In the genomic region with DNA sequence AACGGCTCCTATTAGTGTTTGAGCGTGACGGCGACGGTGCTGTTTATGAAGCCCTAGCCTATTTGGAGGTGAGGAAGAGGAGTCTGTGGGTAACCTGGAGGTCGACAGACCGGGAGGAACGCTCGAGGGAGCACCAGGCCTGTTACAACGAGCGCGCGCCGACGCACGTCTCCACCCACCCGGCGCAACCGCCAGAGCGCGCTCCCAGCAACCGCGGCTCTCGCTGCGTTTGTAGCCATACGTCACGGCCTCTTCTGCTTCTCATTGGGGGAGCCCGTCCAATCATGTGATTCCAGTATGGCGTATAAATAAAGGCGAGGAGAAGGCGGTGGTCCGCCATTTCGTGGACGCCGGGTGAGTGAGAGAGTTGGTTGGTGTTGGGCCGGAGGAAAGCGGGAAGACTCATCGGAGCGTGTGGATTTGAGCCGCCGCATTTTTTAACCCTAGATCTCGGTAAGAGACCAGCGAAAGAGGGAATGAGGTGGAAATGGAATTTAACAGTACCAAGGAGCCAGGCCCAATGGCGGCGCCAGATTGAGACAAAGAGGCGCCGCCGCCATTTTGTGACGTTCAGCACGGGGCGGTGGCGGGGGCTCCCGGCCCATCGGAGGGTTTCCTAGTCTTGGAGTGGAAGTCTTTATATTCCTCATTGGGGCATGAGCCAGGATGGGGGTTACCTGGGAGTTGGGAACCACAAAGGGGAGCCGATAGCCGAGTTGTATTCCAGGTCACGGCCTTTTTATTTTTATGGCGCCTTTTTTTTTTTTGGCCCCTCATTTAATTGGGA, we compare ENCODE assay signal across 8 cellular contexts. TPM values are rescaled to one million over a fixed set of nuclear protein-coding genes. Genes with fewer than 3 reads are reported as not detected.
A peak's percentile ranks its signal among the peaks of the same experiment; 100 is the strongest.
DNase-seq lines count a peak whose midpoint lies in the region; ATAC-seq, FAIRE-seq and TF ChIP-seq lines count a peak whose summit lies in the region.

A gene (plus strand): TSS at position 334 of the 787 bp plus-strand sequence. CDS start 2,401 bp downstream, outside the sequence.

- ATAC-seq in HG02852 (IDR thresholded peaks at IDR 0.05; ENCODE audit: unreplicated experiment), result peak; percentile 81
- peak; percentile 89 to 95 (median 94) for ATAC-seq in T-cell (replicated peaks in 1 of 4)

- peak; percentile 80 for DNase-seq in GM12892 (ENCODE audit: insufficient read length)
- DNase-seq in NCI-H1436 treated with DMSO at 0.1 percent for 48 hours (lab: John Stamatoyannopoulos, UW), result peak; percentile 94
- DNase-seq in T-cell, result peak; percentile 81 to 97 (median 95)
- DNase-seq in cardiac septum (ENCODE audit: low spot score), result peak; percentile 98
- DNase-seq in pons (ENCODE audit: low spot score), result peak; percentile 98
- DNase-seq in type B pancreatic cell (ENCODE audit: extremely low spot score, unreplicated experiment), result peak; percentile 98

- H3K36me3 Mint-ChIP-seq in T-cell (peaks cover 39% of the 10 kb centered on the region), type B pancreatic cell (peaks cover 44% of the 10 kb centered on the region)

- peak; percentile 63 for TF ChIP-seq CTCF in type B pancreatic cell (conservative IDR thresholded peaks at IDR 0.05)

- H3K27me3 Mint-ChIP-seq in T-cell, result no peaks in the 10 kb centered on the region
- H3K27me3 Mint-ChIP-seq in type B pancreatic cell, result peaks cover 11% of the 10 kb centered on the region

- WGBS in adipose tissue, 3 donors, result 0% methylated on average over 58 of the region's 58 CpGs

- H3K4me3 Mint-ChIP-seq in T-cell (peak within 1 kb of the TSS; percentile 90 to 96 (median 96)), type B pancreatic cell (peak within 1 kb of the TSS; percentile 99)

- H3K27ac ChIP-seq in adipose tissue (ENCODE audit: low read depth, low read length), result peak within 1 kb of the TSS; percentile 92

- no peaks in the 10 kb centered on the region for H3K9me3 Mint-ChIP-seq in T-cell
- H3K9me3 Mint-ChIP-seq in type B pancreatic cell, result no peaks in the 10 kb centered on the region

- H3K4me1 Mint-ChIP-seq in T-cell (peaks cover 35 to 51% (median 47%) of the 10 kb centered on the region in 3 donors), type B pancreatic cell (ENCODE audit: unreplicated experiment) (peaks cover 32% of the 10 kb centered on the region)

- TF ChIP-seq POLR2A in GM12892 (IDR thresholded peaks at IDR 0.05; ENCODE audit: low read depth, low read length), result peak; percentile 100

- intact Hi-C loops in cardiac septum (cut with DNase I), result loop anchor here (1.0 to 5.0 kb wide), 3 partner anchors 47 to 172 kb away; a partner anchor contains a TSS

- peak within 1 kb of the TSS; percentile 98 for H3K27ac Mint-ChIP-seq in T-cell
- peak within 1 kb of the TSS; percentile 100 for H3K27ac Mint-ChIP-seq in type B pancreatic cell

- FAIRE-seq in GM12892 (lab: Jason Lieb, UNC), result peak; percentile 93

- CTCF ChIA-PET in T-cell (lab: Charles Lee), result interaction anchor here in 1 of 2 donors (1.0 kb wide), 2 partner anchors 21 to 171 kb away, joined by 4 to 6 read pairs; no protein-coding TSS in a partner anchor

- POLR2A ChIA-PET in T-cell (lab: Charles Lee), result interaction anchor here (0.5 to 2.4 kb wide), 18 partner anchors 12 to 1335 kb away, joined by 3 to 10 read pairs (median 4); a partner anchor contains a TSS

RNA-seq across cellular contexts. Expression of the gene that starts here (rescaled TPM):
- 341 TPM for polyA plus RNA-seq in GM12892 (2012; ENCODE audit: missing spikeins)
- total RNA-seq in T-cell, result 100 to 1,000 TPM; 322 to 546 (median 332) TPM
- 100 to 1,000 TPM; 133 to 227 (median 211) TPM for polyA plus RNA-seq in adipose tissue
- 148 TPM for total RNA-seq in cardiac septum
- 361 and 455 TPM in 2 replicates for total RNA-seq in type B pancreatic cell (ENCODE audit: low replicate concordance)

Comparison
In these comparisons a context has a peak if more than half of its experiments do, and no peak if none do; other contexts are left out.
1. Peak in every context shown above with its lines: DNase-seq, ATAC-seq and H3K27ac ChIP-seq.